Comparison of ENCODE assay signal across 27 cellular contexts in genomic region chr20:7087803-7088202, GRCh38.
"Had no signal": no experiment of that assay in that cellular context is flagged by ENCODE, and none has a peak within 500 bp of the region (broad histone marks: within the 10 kb centered on the region; RNA-seq: fewer than 3 reads in every experiment).

No MANE protein-coding gene starts in this region.

- H3K27ac ChIP-seq: left ventricle myocardium inferior, pancreas, prostate gland, skin epidermis, stomach, testis, thyroid gland, upper lobe of right lung had no signal

- H3K36me3 Mint-ChIP-seq: mesothelial cell of epicardium; natural killer cell treated with Interleukin-12 subunit alpha and Interleukin-12 subunit beta and Interleukin-15 and Interleukin-18, amount 100 ng/mL, for 72 hours; stimulated activated naive B cell treated with anti-CD40 and anti-IgM and Interleukin-4, amounts not matched to agents 10 μg/mL and 1 μg/mL and 100 μg/mL, for 72 hours had no signal

- H3K4me3 ChIP-seq: left ventricle myocardium inferior, lung, pancreas, prostate gland, skin epidermis, stomach, testis, thyroid gland, upper lobe of right lung had no signal

- H3K4me1 ChIP-seq: left ventricle myocardium inferior, pancreas, prostate gland, stomach, testis, thyroid gland, upper lobe of right lung had no signal

- H3K9me3 Mint-ChIP-seq: mesothelial cell of epicardium had no signal

- H3K27ac Mint-ChIP-seq: mesothelial cell of epicardium; naive thymus-derived CD4-positive, alpha-beta T cell; natural killer cell treated with Interleukin-12 subunit alpha and Interleukin-12 subunit beta and Interleukin-15 and Interleukin-18, amount 100 ng/mL, for 72 hours; stimulated activated naive B cell treated with anti-CD40 and anti-IgM and Interleukin-4, amounts not matched to agents 10 μg/mL and 1 μg/mL and 100 μg/mL, for 72 hours had no signal

- H3K4me3 Mint-ChIP-seq: mesothelial cell of epicardium; naive thymus-derived CD4-positive, alpha-beta T cell; natural killer cell treated with Interleukin-12 subunit alpha and Interleukin-12 subunit beta and Interleukin-15 and Interleukin-18, amount 100 ng/mL, for 72 hours; stimulated activated naive B cell treated with anti-CD40 and anti-IgM and Interleukin-4, amounts not matched to agents 10 μg/mL and 1 μg/mL and 100 μg/mL, for 72 hours had no signal

- H3K27me3 ChIP-seq: pancreas, stomach, testis, thyroid gland, upper lobe of right lung had no signal

- DNase-seq: islet precursor cell; left cardiac atrium; left ventricle myocardium inferior; mesendoderm; naive thymus-derived CD4-positive, alpha-beta T cell; nucleus accumbens; pancreas; posterior cingulate gyrus; retina; right cardiac atrium; stimulated activated CD4-positive, alpha-beta T cell treated with anti-CD3 and anti-CD28 coated beads, Interleukin-12 subunit alpha, Interleukin-12 subunit beta, amount 100 ng/mL, for 4 hours; stimulated activated CD4-positive, alpha-beta T cell treated with anti-CD3 and anti-CD28 coated beads, Interleukin-15, amount 100 ng/mL, for 24 hours; stimulated activated CD4-positive, alpha-beta T cell treated with anti-CD3 and anti-CD28 coated beads, Interleukin-2, amount 100 ng/mL, for 24 hours; stimulated activated CD4-positive, alpha-beta T cell treated with anti-CD3 and anti-CD28 coated beads, Interleukin-4, amount 100 ng/mL, for 1 hour; stimulated activated naive B cell treated with anti-CD40 and anti-IgM and Interleukin-4, amounts not matched to agents 10 μg/mL and 1 μg/mL and 100 μg/mL, for 72 hours; stimulated activated naive CD8-positive, alpha-beta T cell treated with anti-CD3 and anti-CD28 coated beads, Interleukin-15, Interleukin-2, amounts not matched to agents 100 U/mL and 50 U/mL, for 24 hours; stomach; testis; thyroid gland; trophoblast cell; upper lobe of right lung had no signal

- H3K36me3 ChIP-seq: left ventricle myocardium inferior, pancreas, prostate gland, stomach, thyroid gland, upper lobe of right lung had no signal

- ATAC-seq: left cardiac atrium; naive thymus-derived CD4-positive, alpha-beta T cell; natural killer cell treated with Interleukin-12 subunit alpha and Interleukin-12 subunit beta and Interleukin-15 and Interleukin-18, amount 100 ng/mL, for 72 hours; pancreas; right cardiac atrium; sciatic nerve; stimulated activated naive B cell treated with anti-CD40 and anti-IgM and Interleukin-4, amounts not matched to agents 10 μg/mL and 1 μg/mL and 100 μg/mL, for 72 hours; stimulated activated naive CD8-positive, alpha-beta T cell treated with anti-CD3 and anti-CD28 coated beads, Interleukin-15, Interleukin-2, amounts not matched to agents 100 U/mL and 50 U/mL, for 24 hours; upper lobe of right lung had no signal

- H3K9me3 ChIP-seq: left ventricle myocardium inferior, pancreas, prostate gland, stomach, testis, thyroid gland, upper lobe of right lung had no signal

- H3K27me3 Mint-ChIP-seq: naive thymus-derived CD4-positive, alpha-beta T cell; natural killer cell treated with Interleukin-12 subunit alpha and Interleukin-12 subunit beta and Interleukin-15 and Interleukin-18, amount 100 ng/mL, for 72 hours; stimulated activated naive B cell treated with anti-CD40 and anti-IgM and Interleukin-4, amounts not matched to agents 10 μg/mL and 1 μg/mL and 100 μg/mL, for 72 hours had no signal

- H3K4me1 Mint-ChIP-seq: naive thymus-derived CD4-positive, alpha-beta T cell; stimulated activated naive B cell treated with anti-CD40 and anti-IgM and Interleukin-4, amounts not matched to agents 10 μg/mL and 1 μg/mL and 100 μg/mL, for 72 hours had no signal
